Comparison of ENCODE assay signal across 8 cellular contexts in genomic region chr2:60819155-60819862, GRCh38.
DNase-seq lines count a peak whose midpoint lies in the region; ATAC-seq lines count a peak whose summit lies in the region.

No MANE protein-coding gene starts in this region.

- H3K9me3 Mint-ChIP-seq in activated T-helper 1 cell treated with anti-CD3 and anti-CD28 coated beads, Interleukin-12 subunit alpha, Interleukin-12 subunit beta, Interleukin-2, Interleukin-4 antibody, amounts not matched to agents 30 ng/mL and 10 ng/mL and 1 ng/mL, durations not matched to agents 14 hours and 24 hours and 36 hours: no peaks in the 10 kb centered on the region

- H3K36me3 Mint-ChIP-seq in activated T-helper 1 cell treated with anti-CD3 and anti-CD28 coated beads, Interleukin-12 subunit alpha, Interleukin-12 subunit beta, Interleukin-2, Interleukin-4 antibody, amounts not matched to agents 30 ng/mL and 10 ng/mL and 1 ng/mL, durations not matched to agents 14 hours and 24 hours and 36 hours (ENCODE audit: low read depth): no peaks in the 10 kb centered on the region

- H3K27ac Mint-ChIP-seq in activated T-helper 1 cell treated with anti-CD3 and anti-CD28 coated beads, Interleukin-12 subunit alpha, Interleukin-12 subunit beta, Interleukin-2, Interleukin-4 antibody, amounts not matched to agents 30 ng/mL and 10 ng/mL and 1 ng/mL, durations not matched to agents 14 hours and 24 hours and 36 hours: peak overlapping the region; percentile 91

- no peaks in the 10 kb centered on the region for H3K27me3 Mint-ChIP-seq in activated T-helper 1 cell treated with anti-CD3 and anti-CD28 coated beads, Interleukin-12 subunit alpha, Interleukin-12 subunit beta, Interleukin-2, Interleukin-4 antibody, amounts not matched to agents 30 ng/mL and 10 ng/mL and 1 ng/mL, durations not matched to agents 14 hours and 24 hours and 36 hours (ENCODE audit: insufficient read depth)

- intact Hi-C loops in activated T-helper 1 cell treated with anti-CD3 and anti-CD28 coated beads, Interleukin-12 subunit alpha, Interleukin-12 subunit beta, Interleukin-2, Interleukin-4 antibody, amounts not matched to agents 30 ng/mL and 10 ng/mL and 1 ng/mL, durations not matched to agents 14 hours and 24 hours and 36 hours (cut with micrococcal nuclease): loop anchor here (1.0 kb wide), 9 partner anchors 12 to 199 kb away; partner anchors contain the start of genes PAPOLG, PUS10 and REL

- H3K4me1 Mint-ChIP-seq in activated T-helper 1 cell treated with anti-CD3 and anti-CD28 coated beads, Interleukin-12 subunit alpha, Interleukin-12 subunit beta, Interleukin-2, Interleukin-4 antibody, amounts not matched to agents 30 ng/mL and 10 ng/mL and 1 ng/mL, durations not matched to agents 14 hours and 24 hours and 36 hours (ENCODE audit: low read depth): peaks cover 44% of the 10 kb centered on the region

- peak overlapping the region; percentile 20 for H3K4me3 Mint-ChIP-seq in activated T-helper 1 cell treated with anti-CD3 and anti-CD28 coated beads, Interleukin-12 subunit alpha, Interleukin-12 subunit beta, Interleukin-2, Interleukin-4 antibody, amounts not matched to agents 30 ng/mL and 10 ng/mL and 1 ng/mL, durations not matched to agents 14 hours and 24 hours and 36 hours

- ATAC-seq in HG02623 (IDR thresholded peaks at IDR 0.05; ENCODE audit: unreplicated experiment): no peak

- DNase-seq in T-helper 2 cell (peak; percentile 48 to 98 (median 81)), mucosa of gallbladder (ENCODE audit: low spot score) (peak; percentile 46), NOMO-1 treated with dmso at 0.1 percent for 144 hours (lab: John Stamatoyannopoulos, UW; ENCODE audit: unreplicated experiment) (no peak), SIG-M5 (lab: John Stamatoyannopoulos, UW) (no peak), amygdala (lab: John Stamatoyannopoulos, UW) (no peak)
- peak; percentile 80 for DNase-seq in activated T-helper 1 cell treated with anti-CD3 and anti-CD28 coated beads, Interleukin-12 subunit alpha, Interleukin-12 subunit beta, Interleukin-2, Interleukin-4 antibody, amounts not matched to agents 30 ng/mL and 10 ng/mL and 1 ng/mL, durations not matched to agents 14 hours and 24 hours and 36 hours (ENCODE audit: low spot score)
- peak; percentile 86 to 87 for DNase-seq in stimulated activated CD8-positive, alpha-beta memory T cell treated with anti-CD3 and anti-CD28 coated beads, Interleukin-7, amount 100 ng/mL, for 4 hours (ENCODE audit: low read depth in 2 of 2)

Comparison
In these comparisons a context has a peak if more than half of its experiments do, and no peak if none do; other contexts are left out.
1. DNase-seq: peak in T-helper 2 cell (5 of 5), activated T-helper 1 cell treated with anti-CD3 and anti-CD28 coated beads, Interleukin-12 subunit alpha, Interleukin-12 subunit beta, Interleukin-2, Interleukin-4 antibody, amounts not matched to agents 30 ng/mL and 10 ng/mL and 1 ng/mL, durations not matched to agents 14 hours and 24 hours and 36 hours (single experiment), mucosa of gallbladder (single experiment) and stimulated activated CD8-positive, alpha-beta memory T cell treated with anti-CD3 and anti-CD28 coated beads, Interleukin-7, amount 100 ng/mL, for 4 hours (2 of 2); none in NOMO-1 treated with dmso at 0.1 percent for 144 hours (single experiment), SIG-M5 (single experiment) and amygdala (0 of 56).